1 cellular context compared by ENCODE assay signal in the genomic region with DNA sequence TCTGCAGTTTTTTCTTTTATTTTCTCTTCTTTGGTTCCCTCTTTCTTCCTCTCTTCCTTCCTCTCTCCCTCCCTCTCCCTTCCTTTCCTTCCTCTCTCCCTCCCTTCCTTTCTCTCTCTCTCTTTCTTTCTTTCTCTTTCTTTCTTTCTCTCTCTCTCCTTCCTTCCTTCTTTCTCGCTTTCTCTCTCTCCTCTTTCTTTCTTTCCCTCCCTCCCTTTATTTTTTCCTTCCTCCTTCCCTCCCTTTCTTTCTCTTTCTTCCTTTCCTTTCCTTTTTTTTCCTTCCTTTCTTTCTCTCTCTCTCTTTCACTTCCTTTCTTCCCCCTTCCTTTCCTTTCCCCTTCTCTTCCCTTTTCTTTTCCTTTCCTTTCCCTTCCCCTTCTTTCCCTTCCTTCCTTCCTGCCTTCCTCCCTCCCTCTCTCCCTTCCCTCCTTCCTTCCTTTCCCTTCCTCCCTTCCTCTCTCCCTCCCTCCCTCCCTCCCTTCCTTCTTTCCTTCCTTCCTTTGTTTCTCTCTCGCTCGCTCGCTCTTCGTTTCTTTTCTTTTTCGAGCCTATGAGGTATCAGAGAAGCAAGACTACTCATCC.
A peak's percentile ranks its signal among the peaks of the same experiment; 100 is the strongest.
TF ChIP-seq lines count a peak whose summit lies in the region.

No MANE protein-coding gene starts in this region.

TF ChIP-seq in K562, 482 proteins besides CTCF, POLR2A, EP300 and RAD21 (continued from another document):
- TF ChIP-seq, protein P1, sequence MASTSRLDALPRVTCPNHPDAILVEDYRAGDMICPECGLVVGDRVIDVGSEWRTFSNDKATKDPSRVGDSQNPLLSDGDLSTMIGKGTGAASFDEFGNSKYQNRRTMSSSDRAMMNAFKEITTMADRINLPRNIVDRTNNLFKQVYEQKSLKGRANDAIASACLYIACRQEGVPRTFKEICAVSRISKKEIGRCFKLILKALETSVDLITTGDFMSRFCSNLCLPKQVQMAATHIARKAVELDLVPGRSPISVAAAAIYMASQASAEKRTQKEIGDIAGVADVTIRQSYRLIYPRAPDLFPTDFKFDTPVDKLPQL (IDR thresholded peaks at IDR 0.05; ENCODE audit: extremely low read depth, insufficient read length): no peak
- TF ChIP-seq ZFPM2 (CRISPR knock-in tag; IDR thresholded peaks at IDR 0.05) (no peak), HDAC8 (tag; IDR thresholded peaks at IDR 0.05) (no peak), NEUROD1 (IDR thresholded peaks at IDR 0.05; ENCODE audit: borderline replicate concordance, low read depth, low read length, partially characterized antibody) (no peak), EHMT2 (IDR thresholded peaks at IDR 0.05) (no peak), PRMT5 (CRISPR knock-in tag; IDR thresholded peaks at IDR 0.05) (no peak), DDX20 (tag; IDR thresholded peaks at IDR 0.05; ENCODE audit: low read depth) (no peak), ZNF668 (CRISPR knock-in tag; IDR thresholded peaks at IDR 0.05) (no peak), TRIM28 (IDR thresholded peaks at IDR 0.05) (no peak), NFIC (IDR thresholded peaks at IDR 0.05) (no peak), TAL1 (IDR thresholded peaks at IDR 0.05) (no peak), FOXA3 (CRISPR knock-in tag; conservative IDR thresholded peaks at IDR 0.05 in 1 of 2, IDR thresholded peaks at IDR 0.05 in 1 of 2) (no peak), YBX1 (IDR thresholded peaks at IDR 0.05) (no peak), ELF2 (CRISPR knock-in tag; IDR thresholded peaks at IDR 0.05) (no peak), SREBF1 (IDR thresholded peaks at IDR 0.05; ENCODE audit: borderline replicate concordance, low read depth, low read length) (no peak)
- TF ChIP-seq, protein P2, sequence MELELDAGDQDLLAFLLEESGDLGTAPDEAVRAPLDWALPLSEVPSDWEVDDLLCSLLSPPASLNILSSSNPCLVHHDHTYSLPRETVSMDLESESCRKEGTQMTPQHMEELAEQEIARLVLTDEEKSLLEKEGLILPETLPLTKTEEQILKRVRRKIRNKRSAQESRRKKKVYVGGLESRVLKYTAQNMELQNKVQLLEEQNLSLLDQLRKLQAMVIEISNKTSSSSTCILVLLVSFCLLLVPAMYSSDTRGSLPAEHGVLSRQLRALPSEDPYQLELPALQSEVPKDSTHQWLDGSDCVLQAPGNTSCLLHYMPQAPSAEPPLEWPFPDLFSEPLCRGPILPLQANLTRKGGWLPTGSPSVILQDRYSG (tag; conservative IDR thresholded peaks at IDR 0.05; ENCODE audit: low read depth): no peak
- TF ChIP-seq, protein P3, sequence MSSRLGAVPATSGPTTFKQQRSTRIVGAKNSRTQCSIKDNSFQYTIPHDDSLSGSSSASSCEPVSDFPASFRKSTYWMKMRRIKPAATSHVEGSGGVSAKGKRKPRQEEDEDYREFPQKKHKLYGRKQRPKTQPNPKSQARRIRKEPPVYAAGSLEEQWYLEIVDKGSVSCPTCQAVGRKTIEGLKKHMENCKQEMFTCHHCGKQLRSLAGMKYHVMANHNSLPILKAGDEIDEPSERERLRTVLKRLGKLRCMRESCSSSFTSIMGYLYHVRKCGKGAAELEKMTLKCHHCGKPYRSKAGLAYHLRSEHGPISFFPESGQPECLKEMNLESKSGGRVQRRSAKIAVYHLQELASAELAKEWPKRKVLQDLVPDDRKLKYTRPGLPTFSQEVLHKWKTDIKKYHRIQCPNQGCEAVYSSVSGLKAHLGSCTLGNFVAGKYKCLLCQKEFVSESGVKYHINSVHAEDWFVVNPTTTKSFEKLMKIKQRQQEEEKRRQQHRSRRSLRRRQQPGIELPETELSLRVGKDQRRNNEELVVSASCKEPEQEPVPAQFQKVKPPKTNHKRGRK (tag; IDR thresholded peaks at IDR 0.05): peak; percentile 99
- TF ChIP-seq, protein P4, sequence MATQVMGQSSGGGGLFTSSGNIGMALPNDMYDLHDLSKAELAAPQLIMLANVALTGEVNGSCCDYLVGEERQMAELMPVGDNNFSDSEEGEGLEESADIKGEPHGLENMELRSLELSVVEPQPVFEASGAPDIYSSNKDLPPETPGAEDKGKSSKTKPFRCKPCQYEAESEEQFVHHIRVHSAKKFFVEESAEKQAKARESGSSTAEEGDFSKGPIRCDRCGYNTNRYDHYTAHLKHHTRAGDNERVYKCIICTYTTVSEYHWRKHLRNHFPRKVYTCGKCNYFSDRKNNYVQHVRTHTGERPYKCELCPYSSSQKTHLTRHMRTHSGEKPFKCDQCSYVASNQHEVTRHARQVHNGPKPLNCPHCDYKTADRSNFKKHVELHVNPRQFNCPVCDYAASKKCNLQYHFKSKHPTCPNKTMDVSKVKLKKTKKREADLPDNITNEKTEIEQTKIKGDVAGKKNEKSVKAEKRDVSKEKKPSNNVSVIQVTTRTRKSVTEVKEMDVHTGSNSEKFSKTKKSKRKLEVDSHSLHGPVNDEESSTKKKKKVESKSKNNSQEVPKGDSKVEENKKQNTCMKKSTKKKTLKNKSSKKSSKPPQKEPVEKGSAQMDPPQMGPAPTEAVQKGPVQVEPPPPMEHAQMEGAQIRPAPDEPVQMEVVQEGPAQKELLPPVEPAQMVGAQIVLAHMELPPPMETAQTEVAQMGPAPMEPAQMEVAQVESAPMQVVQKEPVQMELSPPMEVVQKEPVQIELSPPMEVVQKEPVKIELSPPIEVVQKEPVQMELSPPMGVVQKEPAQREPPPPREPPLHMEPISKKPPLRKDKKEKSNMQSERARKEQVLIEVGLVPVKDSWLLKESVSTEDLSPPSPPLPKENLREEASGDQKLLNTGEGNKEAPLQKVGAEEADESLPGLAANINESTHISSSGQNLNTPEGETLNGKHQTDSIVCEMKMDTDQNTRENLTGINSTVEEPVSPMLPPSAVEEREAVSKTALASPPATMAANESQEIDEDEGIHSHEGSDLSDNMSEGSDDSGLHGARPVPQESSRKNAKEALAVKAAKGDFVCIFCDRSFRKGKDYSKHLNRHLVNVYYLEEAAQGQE (CRISPR knock-in tag; IDR thresholded peaks at IDR 0.05; ENCODE audit: low read depth): no peak
- TF ChIP-seq, protein P5, sequence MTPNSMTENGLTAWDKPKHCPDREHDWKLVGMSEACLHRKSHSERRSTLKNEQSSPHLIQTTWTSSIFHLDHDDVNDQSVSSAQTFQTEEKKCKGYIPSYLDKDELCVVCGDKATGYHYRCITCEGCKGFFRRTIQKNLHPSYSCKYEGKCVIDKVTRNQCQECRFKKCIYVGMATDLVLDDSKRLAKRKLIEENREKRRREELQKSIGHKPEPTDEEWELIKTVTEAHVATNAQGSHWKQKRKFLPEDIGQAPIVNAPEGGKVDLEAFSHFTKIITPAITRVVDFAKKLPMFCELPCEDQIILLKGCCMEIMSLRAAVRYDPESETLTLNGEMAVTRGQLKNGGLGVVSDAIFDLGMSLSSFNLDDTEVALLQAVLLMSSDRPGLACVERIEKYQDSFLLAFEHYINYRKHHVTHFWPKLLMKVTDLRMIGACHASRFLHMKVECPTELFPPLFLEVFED (CRISPR knock-in tag; conservative IDR thresholded peaks at IDR 0.05): 0 out of 2 replicates have a peak, but pooled peaks have one; percentile 89
- TF ChIP-seq, protein P6, sequence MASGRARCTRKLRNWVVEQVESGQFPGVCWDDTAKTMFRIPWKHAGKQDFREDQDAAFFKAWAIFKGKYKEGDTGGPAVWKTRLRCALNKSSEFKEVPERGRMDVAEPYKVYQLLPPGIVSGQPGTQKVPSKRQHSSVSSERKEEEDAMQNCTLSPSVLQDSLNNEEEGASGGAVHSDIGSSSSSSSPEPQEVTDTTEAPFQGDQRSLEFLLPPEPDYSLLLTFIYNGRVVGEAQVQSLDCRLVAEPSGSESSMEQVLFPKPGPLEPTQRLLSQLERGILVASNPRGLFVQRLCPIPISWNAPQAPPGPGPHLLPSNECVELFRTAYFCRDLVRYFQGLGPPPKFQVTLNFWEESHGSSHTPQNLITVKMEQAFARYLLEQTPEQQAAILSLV (tag; IDR thresholded peaks at IDR 0.05): no peak
- TF ChIP-seq, protein P7, sequence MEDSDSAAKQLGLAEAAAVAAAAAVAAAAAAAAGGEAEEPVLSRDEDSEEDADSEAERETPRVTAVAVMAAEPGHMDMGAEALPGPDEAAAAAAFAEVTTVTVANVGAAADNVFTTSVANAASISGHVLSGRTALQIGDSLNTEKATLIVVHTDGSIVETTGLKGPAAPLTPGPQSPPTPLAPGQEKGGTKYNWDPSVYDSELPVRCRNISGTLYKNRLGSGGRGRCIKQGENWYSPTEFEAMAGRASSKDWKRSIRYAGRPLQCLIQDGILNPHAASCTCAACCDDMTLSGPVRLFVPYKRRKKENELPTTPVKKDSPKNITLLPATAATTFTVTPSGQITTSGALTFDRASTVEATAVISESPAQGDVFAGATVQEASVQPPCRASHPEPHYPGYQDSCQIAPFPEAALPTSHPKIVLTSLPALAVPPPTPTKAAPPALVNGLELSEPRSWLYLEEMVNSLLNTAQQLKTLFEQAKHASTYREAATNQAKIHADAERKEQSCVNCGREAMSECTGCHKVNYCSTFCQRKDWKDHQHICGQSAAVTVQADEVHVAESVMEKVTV (CRISPR knock-in tag; IDR thresholded peaks at IDR 0.05): no peak
- TF ChIP-seq, protein P8, sequence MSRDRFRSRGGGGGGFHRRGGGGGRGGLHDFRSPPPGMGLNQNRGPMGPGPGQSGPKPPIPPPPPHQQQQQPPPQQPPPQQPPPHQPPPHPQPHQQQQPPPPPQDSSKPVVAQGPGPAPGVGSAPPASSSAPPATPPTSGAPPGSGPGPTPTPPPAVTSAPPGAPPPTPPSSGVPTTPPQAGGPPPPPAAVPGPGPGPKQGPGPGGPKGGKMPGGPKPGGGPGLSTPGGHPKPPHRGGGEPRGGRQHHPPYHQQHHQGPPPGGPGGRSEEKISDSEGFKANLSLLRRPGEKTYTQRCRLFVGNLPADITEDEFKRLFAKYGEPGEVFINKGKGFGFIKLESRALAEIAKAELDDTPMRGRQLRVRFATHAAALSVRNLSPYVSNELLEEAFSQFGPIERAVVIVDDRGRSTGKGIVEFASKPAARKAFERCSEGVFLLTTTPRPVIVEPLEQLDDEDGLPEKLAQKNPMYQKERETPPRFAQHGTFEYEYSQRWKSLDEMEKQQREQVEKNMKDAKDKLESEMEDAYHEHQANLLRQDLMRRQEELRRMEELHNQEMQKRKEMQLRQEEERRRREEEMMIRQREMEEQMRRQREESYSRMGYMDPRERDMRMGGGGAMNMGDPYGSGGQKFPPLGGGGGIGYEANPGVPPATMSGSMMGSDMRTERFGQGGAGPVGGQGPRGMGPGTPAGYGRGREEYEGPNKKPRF (IDR thresholded peaks at IDR 0.05; ENCODE audit: low read depth, low read length): no peak
- TF ChIP-seq, protein P9, sequence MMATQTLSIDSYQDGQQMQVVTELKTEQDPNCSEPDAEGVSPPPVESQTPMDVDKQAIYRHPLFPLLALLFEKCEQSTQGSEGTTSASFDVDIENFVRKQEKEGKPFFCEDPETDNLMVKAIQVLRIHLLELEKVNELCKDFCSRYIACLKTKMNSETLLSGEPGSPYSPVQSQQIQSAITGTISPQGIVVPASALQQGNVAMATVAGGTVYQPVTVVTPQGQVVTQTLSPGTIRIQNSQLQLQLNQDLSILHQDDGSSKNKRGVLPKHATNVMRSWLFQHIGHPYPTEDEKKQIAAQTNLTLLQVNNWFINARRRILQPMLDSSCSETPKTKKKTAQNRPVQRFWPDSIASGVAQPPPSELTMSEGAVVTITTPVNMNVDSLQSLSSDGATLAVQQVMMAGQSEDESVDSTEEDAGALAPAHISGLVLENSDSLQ (IDR thresholded peaks at IDR 0.05): no peak
- TF ChIP-seq, protein P10, sequence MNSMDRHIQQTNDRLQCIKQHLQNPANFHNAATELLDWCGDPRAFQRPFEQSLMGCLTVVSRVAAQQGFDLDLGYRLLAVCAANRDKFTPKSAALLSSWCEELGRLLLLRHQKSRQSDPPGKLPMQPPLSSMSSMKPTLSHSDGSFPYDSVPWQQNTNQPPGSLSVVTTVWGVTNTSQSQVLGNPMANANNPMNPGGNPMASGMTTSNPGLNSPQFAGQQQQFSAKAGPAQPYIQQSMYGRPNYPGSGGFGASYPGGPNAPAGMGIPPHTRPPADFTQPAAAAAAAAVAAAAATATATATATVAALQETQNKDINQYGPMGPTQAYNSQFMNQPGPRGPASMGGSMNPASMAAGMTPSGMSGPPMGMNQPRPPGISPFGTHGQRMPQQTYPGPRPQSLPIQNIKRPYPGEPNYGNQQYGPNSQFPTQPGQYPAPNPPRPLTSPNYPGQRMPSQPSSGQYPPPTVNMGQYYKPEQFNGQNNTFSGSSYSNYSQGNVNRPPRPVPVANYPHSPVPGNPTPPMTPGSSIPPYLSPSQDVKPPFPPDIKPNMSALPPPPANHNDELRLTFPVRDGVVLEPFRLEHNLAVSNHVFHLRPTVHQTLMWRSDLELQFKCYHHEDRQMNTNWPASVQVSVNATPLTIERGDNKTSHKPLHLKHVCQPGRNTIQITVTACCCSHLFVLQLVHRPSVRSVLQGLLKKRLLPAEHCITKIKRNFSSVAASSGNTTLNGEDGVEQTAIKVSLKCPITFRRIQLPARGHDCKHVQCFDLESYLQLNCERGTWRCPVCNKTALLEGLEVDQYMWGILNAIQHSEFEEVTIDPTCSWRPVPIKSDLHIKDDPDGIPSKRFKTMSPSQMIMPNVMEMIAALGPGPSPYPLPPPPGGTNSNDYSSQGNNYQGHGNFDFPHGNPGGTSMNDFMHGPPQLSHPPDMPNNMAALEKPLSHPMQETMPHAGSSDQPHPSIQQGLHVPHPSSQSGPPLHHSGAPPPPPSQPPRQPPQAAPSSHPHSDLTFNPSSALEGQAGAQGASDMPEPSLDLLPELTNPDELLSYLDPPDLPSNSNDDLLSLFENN (IDR thresholded peaks at IDR 0.05; ENCODE audit: low read depth in 2 of 2, low read length in 2 of 2): no peak
- TF ChIP-seq, protein P11, sequence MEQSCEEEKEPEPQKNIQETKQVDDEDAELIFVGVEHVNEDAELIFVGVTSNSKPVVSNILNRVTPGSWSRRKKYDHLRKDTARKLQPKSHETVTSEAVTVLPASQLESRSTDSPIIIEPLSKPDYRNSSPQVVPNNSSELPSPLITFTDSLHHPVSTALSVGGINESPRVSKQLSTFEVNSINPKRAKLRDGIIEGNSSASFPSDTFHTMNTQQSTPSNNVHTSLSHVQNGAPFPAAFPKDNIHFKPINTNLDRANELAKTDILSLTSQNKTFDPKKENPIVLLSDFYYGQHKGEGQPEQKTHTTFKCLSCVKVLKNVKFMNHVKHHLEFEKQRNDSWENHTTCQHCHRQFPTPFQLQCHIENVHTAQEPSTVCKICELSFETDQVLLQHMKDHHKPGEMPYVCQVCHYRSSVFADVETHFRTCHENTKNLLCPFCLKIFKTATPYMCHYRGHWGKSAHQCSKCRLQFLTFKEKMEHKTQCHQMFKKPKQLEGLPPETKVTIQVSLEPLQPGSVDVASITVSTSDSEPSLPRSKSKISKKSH (CRISPR knock-in tag; IDR thresholded peaks at IDR 0.05): no peak
- TF ChIP-seq, protein P12, sequence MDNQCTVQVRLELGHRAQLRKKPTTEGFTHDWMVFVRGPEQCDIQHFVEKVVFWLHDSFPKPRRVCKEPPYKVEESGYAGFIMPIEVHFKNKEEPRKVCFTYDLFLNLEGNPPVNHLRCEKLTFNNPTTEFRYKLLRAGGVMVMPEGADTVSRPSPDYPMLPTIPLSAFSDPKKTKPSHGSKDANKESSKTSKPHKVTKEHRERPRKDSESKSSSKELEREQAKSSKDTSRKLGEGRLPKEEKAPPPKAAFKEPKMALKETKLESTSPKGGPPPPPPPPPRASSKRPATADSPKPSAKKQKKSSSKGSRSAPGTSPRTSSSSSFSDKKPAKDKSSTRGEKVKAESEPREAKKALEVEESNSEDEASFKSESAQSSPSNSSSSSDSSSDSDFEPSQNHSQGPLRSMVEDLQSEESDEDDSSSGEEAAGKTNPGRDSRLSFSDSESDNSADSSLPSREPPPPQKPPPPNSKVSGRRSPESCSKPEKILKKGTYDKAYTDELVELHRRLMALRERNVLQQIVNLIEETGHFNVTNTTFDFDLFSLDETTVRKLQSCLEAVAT (IDR thresholded peaks at IDR 0.05): 0 out of 4 replicates have a peak, but pooled peaks of 1 of the 2 experiments have one; percentile 35
